Comparison of ENCODE assay signal across 1 cellular context in the genomic region with DNA sequence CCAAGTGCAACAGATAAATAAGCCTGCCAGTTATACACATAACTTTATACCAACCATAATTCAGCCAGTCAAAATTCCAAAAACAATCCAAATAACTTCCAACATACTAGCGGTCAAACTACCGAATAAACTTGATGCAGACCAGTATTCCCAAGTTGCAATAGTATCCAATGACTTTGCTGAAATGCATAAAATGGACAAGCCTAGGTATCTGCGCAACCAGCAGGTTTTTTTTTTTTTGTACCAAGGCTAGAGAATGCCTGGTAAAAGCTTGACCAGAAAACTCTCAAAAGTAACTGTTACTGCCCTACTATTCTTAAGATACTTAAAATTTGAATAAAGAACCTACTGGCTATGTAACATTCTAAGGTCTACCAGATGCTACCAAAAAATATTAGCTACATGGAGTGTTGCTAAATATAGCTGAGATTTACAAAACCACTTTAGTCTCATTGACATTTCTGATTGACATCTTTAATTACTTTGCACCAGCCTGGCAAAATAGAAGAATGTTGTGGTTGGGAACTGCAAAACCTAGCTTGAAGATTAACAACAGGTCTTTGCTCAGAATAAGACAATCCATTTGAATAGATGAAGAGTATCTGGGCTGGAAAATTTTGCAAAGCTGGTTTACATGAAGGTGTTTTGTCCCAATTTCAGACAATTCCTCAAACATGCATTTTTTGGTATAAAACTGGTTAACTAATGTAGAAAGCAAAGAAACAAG.
TF ChIP-seq lines count a peak whose summit lies in the region.

No MANE protein-coding gene starts in this region.

TF ChIP-seq in HepG2, 621 proteins besides CTCF, POLR2A, EP300 and RAD21:
- TF ChIP-seq RBFOX2 (IDR thresholded peaks at IDR 0.05; ENCODE audit: low read depth, low read length): 0 out of 2 replicates have a peak, but pooled peaks have one; percentile 46
- TF ChIP-seq AGO2 (optimal IDR thresholded peaks at IDR 0.05; ENCODE audit: low read depth, low read length): peak; percentile 48
- peak; percentile 75; the same call in 1 of the 2 replicates for TF ChIP-seq MBD4 (IDR thresholded peaks at IDR 0.05; ENCODE audit: borderline replicate concordance, low read length)
- TF ChIP-seq, protein P1, sequence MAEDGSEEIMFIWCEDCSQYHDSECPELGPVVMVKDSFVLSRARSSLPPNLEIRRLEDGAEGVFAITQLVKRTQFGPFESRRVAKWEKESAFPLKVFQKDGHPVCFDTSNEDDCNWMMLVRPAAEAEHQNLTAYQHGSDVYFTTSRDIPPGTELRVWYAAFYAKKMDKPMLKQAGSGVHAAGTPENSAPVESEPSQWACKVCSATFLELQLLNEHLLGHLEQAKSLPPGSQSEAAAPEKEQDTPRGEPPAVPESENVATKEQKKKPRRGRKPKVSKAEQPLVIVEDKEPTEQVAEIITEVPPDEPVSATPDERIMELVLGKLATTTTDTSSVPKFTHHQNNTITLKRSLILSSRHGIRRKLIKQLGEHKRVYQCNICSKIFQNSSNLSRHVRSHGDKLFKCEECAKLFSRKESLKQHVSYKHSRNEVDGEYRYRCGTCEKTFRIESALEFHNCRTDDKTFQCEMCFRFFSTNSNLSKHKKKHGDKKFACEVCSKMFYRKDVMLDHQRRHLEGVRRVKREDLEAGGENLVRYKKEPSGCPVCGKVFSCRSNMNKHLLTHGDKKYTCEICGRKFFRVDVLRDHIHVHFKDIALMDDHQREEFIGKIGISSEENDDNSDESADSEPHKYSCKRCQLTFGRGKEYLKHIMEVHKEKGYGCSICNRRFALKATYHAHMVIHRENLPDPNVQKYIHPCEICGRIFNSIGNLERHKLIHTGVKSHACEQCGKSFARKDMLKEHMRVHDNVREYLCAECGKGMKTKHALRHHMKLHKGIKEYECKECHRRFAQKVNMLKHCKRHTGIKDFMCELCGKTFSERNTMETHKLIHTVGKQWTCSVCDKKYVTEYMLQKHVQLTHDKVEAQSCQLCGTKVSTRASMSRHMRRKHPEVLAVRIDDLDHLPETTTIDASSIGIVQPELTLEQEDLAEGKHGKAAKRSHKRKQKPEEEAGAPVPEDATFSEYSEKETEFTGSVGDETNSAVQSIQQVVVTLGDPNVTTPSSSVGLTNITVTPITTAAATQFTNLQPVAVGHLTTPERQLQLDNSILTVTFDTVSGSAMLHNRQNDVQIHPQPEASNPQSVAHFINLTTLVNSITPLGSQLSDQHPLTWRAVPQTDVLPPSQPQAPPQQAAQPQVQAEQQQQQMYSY (CRISPR knock-in tag; IDR thresholded peaks at IDR 0.05): no peak
- no peak for TF ChIP-seq ZBTB42 (CRISPR knock-in tag; IDR thresholded peaks at IDR 0.05)
- TF ChIP-seq, protein P2, sequence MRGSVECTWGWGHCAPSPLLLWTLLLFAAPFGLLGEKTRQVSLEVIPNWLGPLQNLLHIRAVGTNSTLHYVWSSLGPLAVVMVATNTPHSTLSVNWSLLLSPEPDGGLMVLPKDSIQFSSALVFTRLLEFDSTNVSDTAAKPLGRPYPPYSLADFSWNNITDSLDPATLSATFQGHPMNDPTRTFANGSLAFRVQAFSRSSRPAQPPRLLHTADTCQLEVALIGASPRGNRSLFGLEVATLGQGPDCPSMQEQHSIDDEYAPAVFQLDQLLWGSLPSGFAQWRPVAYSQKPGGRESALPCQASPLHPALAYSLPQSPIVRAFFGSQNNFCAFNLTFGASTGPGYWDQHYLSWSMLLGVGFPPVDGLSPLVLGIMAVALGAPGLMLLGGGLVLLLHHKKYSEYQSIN (CRISPR knock-in tag; IDR thresholded peaks at IDR 0.05; ENCODE audit: borderline replicate concordance): no peak
- no peak for TF ChIP-seq ZNF605 (CRISPR knock-in tag; IDR thresholded peaks at IDR 0.05)
